Comparison of ENCODE assay signal across 2 cellular contexts in the genomic region with DNA sequence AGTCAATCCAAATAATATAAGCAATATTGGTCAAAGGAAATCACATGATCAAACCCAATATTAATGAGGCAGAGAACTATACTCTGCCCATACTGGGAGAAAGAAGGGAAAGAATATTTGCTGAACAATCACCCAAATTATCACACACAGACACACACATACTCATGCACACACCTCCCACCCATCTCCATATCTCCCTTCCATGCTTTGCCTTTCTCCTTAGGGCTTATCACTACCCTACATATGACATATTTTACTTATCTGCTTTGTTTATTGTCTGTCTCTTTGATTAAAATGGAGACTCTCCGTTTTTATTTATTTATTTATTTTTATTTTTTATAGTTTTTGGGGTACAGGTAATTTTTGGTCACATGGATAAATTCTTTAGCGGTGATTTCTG.
TF ChIP-seq lines count a peak whose summit lies in the region.

No MANE protein-coding gene starts in this region.

TF ChIP-seq in A549, 52 proteins besides CTCF, POLR2A, EP300 and RAD21 (continued from another document):
- TF ChIP-seq, protein P1, sequence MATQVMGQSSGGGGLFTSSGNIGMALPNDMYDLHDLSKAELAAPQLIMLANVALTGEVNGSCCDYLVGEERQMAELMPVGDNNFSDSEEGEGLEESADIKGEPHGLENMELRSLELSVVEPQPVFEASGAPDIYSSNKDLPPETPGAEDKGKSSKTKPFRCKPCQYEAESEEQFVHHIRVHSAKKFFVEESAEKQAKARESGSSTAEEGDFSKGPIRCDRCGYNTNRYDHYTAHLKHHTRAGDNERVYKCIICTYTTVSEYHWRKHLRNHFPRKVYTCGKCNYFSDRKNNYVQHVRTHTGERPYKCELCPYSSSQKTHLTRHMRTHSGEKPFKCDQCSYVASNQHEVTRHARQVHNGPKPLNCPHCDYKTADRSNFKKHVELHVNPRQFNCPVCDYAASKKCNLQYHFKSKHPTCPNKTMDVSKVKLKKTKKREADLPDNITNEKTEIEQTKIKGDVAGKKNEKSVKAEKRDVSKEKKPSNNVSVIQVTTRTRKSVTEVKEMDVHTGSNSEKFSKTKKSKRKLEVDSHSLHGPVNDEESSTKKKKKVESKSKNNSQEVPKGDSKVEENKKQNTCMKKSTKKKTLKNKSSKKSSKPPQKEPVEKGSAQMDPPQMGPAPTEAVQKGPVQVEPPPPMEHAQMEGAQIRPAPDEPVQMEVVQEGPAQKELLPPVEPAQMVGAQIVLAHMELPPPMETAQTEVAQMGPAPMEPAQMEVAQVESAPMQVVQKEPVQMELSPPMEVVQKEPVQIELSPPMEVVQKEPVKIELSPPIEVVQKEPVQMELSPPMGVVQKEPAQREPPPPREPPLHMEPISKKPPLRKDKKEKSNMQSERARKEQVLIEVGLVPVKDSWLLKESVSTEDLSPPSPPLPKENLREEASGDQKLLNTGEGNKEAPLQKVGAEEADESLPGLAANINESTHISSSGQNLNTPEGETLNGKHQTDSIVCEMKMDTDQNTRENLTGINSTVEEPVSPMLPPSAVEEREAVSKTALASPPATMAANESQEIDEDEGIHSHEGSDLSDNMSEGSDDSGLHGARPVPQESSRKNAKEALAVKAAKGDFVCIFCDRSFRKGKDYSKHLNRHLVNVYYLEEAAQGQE (IDR thresholded peaks at IDR 0.05), result no peak
- TF ChIP-seq TFCP2L1 (CRISPR knock-in tag; IDR thresholded peaks at IDR 0.05), result no peak
- no peak for TF ChIP-seq TP53 (CRISPR knock-in tag; IDR thresholded peaks at IDR 0.05)
- TF ChIP-seq HOXB13 (CRISPR knock-in tag; IDR thresholded peaks at IDR 0.05; ENCODE audit: low read depth), result no peak
- no peak for TF ChIP-seq EHMT2 (IDR thresholded peaks at IDR 0.05; ENCODE audit: low read depth)
- no peak for TF ChIP-seq PHF8 (IDR thresholded peaks at IDR 0.05; ENCODE audit: borderline replicate concordance, low read depth)
- TF ChIP-seq, protein P2, sequence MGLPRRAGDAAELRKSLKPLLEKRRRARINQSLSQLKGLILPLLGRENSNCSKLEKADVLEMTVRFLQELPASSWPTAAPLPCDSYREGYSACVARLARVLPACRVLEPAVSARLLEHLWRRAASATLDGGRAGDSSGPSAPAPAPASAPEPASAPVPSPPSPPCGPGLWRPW (IDR thresholded peaks at IDR 0.05), result no peak
- TF ChIP-seq GATA3 (IDR thresholded peaks at IDR 0.05; ENCODE audit: borderline replicate concordance), result no peak
- no peak for TF ChIP-seq CBX2 (IDR thresholded peaks at IDR 0.05; ENCODE audit: borderline replicate concordance, low read depth)
- TF ChIP-seq RFX5 (IDR thresholded peaks at IDR 0.05), result no peak
- TF ChIP-seq ZNF302 (CRISPR knock-in tag; IDR thresholded peaks at IDR 0.05), result no peak

TF ChIP-seq in K562, 482 proteins besides CTCF, POLR2A, EP300 and RAD21 (continued from another document):
- TF ChIP-seq, protein P3, sequence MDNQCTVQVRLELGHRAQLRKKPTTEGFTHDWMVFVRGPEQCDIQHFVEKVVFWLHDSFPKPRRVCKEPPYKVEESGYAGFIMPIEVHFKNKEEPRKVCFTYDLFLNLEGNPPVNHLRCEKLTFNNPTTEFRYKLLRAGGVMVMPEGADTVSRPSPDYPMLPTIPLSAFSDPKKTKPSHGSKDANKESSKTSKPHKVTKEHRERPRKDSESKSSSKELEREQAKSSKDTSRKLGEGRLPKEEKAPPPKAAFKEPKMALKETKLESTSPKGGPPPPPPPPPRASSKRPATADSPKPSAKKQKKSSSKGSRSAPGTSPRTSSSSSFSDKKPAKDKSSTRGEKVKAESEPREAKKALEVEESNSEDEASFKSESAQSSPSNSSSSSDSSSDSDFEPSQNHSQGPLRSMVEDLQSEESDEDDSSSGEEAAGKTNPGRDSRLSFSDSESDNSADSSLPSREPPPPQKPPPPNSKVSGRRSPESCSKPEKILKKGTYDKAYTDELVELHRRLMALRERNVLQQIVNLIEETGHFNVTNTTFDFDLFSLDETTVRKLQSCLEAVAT (IDR thresholded peaks at IDR 0.05), result no peak
- TF ChIP-seq CREM (IDR thresholded peaks at IDR 0.05; ENCODE audit: low read depth), result no peak
- no peak for TF ChIP-seq CLOCK (CRISPR knock-in tag; IDR thresholded peaks at IDR 0.05; ENCODE audit: borderline replicate concordance)
- no peak for TF ChIP-seq JUND (IDR thresholded peaks at IDR 0.05; ENCODE audit: borderline replicate concordance, low read depth, low read length)
- no peak for TF ChIP-seq JUND (tag; IDR thresholded peaks at IDR 0.05; ENCODE audit: borderline replicate concordance, low read depth, low read length)
- peak; percentile 67 for TF ChIP-seq ARID1B (IDR thresholded peaks at IDR 0.05)
- TF ChIP-seq ZBTB1 (CRISPR knock-in tag; IDR thresholded peaks at IDR 0.05; ENCODE audit: borderline replicate concordance, low read depth), result no peak
- TF ChIP-seq NCOR1 (IDR thresholded peaks at IDR 0.05), result 0 out of 2 replicates have a peak, but pooled peaks have one; percentile 19
- peak; percentile 51 for TF ChIP-seq CBFA2T3 (IDR thresholded peaks at IDR 0.05)
- no peak for TF ChIP-seq HDAC2 (IDR thresholded peaks at IDR 0.05)
- no peak for TF ChIP-seq PREB (CRISPR knock-in tag; IDR thresholded peaks at IDR 0.05)
